In genomic region chr9:131588396-131588795, GRCh38 we compare ENCODE assay signal across 18 cellular contexts. TPM values are rescaled to one million over a fixed set of nuclear protein-coding genes. Genes with fewer than 3 reads are reported as not detected.
DNase-seq lines count a peak whose midpoint lies in the region; ATAC-seq and TF ChIP-seq lines count a peak whose summit lies in the region.
"Had no signal": no experiment of that assay in that cellular context is flagged by ENCODE, and none has a peak within 500 bp of the region (broad histone marks: within the 10 kb centered on the region; RNA-seq: fewer than 3 reads in every experiment).

No MANE protein-coding gene starts in this region.

- TF ChIP-seq CTCF in sigmoid colon (IDR thresholded peaks at IDR 0.05): no peak

- intact Hi-C loops in activated CD4-positive, alpha-beta memory T cell treated with anti-CD3 and anti-CD28 coated beads for 36 hours (cut with micrococcal nuclease): no loop called here
- intact Hi-C loops in sigmoid colon (cut with DNase I): no loop called here

- H3K36me3 ChIP-seq in BLaER1 (peaks cover 56% of the 10 kb centered on the region), sigmoid colon (peaks cover 20 to 71% (median 45%) of the 10 kb centered on the region in 4 donors)

- H3K9me3 ChIP-seq in BLaER1 (no peaks in the 10 kb centered on the region), sigmoid colon (no peaks in the 10 kb centered on the region)

- no peak overlapping the region for H3K4me3 Mint-ChIP-seq in activated CD4-positive, alpha-beta memory T cell treated with anti-CD3 and anti-CD28 coated beads, Interleukin-2, amount 10 ng/mL, durations not matched to agents 7 days and 5 days
- H3K4me3 Mint-ChIP-seq in activated CD4-positive, alpha-beta memory T cell treated with anti-CD3 and anti-CD28 coated beads for 36 hours: no peak overlapping the region
- H3K4me3 Mint-ChIP-seq in T-cell (no peak overlapping the region), memory B cell (no peak overlapping the region)

- no peak for DNase-seq in activated CD4-positive, alpha-beta memory T cell treated with anti-CD3 and anti-CD28 coated beads, Interleukin-2, amount 10 ng/mL, durations not matched to agents 7 days and 5 days
- no peak for DNase-seq in activated CD4-positive, alpha-beta memory T cell treated with anti-CD3 and anti-CD28 coated beads for 36 hours
- DNase-seq in T-cell (no peak), memory B cell (ENCODE audit: low spot score in 2 of 2) (no peak), sigmoid colon (no peak), substantia nigra (lab: John Stamatoyannopoulos, UW) (no peak)
- DNase-seq: GF-D8, GOT3, NCI-H1092, NCI-H1694, NCI-H510A treated with DMSO at 0.1 percent for 48 hours, PC-9 had no signal

- peaks cover 61% of the 10 kb centered on the region for H3K36me3 Mint-ChIP-seq in activated CD4-positive, alpha-beta memory T cell treated with anti-CD3 and anti-CD28 coated beads, Interleukin-2, amount 10 ng/mL, durations not matched to agents 7 days and 5 days (ENCODE audit: low read depth)
- peaks cover 30% of the 10 kb centered on the region for H3K36me3 Mint-ChIP-seq in activated CD4-positive, alpha-beta memory T cell treated with anti-CD3 and anti-CD28 coated beads for 36 hours
- H3K36me3 Mint-ChIP-seq in T-cell (peaks cover 26% of the 10 kb centered on the region), memory B cell (peaks cover 38% of the 10 kb centered on the region)

- H3K9me3 Mint-ChIP-seq in activated CD4-positive, alpha-beta memory T cell treated with anti-CD3 and anti-CD28 coated beads, Interleukin-2, amount 10 ng/mL, durations not matched to agents 7 days and 5 days: no peaks in the 10 kb centered on the region
- H3K9me3 Mint-ChIP-seq in activated CD4-positive, alpha-beta memory T cell treated with anti-CD3 and anti-CD28 coated beads for 36 hours: no peaks in the 10 kb centered on the region
- no peaks in the 10 kb centered on the region for H3K9me3 Mint-ChIP-seq in T-cell
- H3K9me3 Mint-ChIP-seq in memory B cell: no peaks in the 10 kb centered on the region

- no peak overlapping the region for H3K4me2 ChIP-seq in BLaER1
- H3K4me2 ChIP-seq: KMS-11, PC-9 had no signal

- H3K4me1 ChIP-seq in BLaER1 (peaks cover 91% of the 10 kb centered on the region), sigmoid colon (no peaks in the 10 kb centered on the region)

- no peak for TF ChIP-seq POLR2A in sigmoid colon (IDR thresholded peaks at IDR 0.05)

- TF ChIP-seq EP300 in sigmoid colon (IDR thresholded peaks at IDR 0.05): no peak

- H3K27me3 ChIP-seq in BLaER1: no peaks in the 10 kb centered on the region
- no peaks in the 10 kb centered on the region for H3K27me3 ChIP-seq in sigmoid colon

- H3K9ac ChIP-seq in BLaER1: no peak overlapping the region
- H3K9ac ChIP-seq: KMS-11 had no signal

- H3K4me3 ChIP-seq in BLaER1: no peak overlapping the region
- no peak overlapping the region for H3K4me3 ChIP-seq in sigmoid colon
- H3K4me3 ChIP-seq: PC-9 had no signal

- H3K27ac ChIP-seq in BLaER1: 0 out of 2 replicates have a peak overlapping the region, but pooled peaks have one; percentile 13
- no peak overlapping the region for H3K27ac ChIP-seq in sigmoid colon
- no peak overlapping the region for H3K27ac ChIP-seq in substantia nigra (ENCODE audit: low read depth, low read length, poor library complexity, severe bottlenecking)
- H3K27ac ChIP-seq: KMS-11, PC-9 had no signal

- CTCF ChIA-PET in activated CD4-positive, alpha-beta memory T cell treated with anti-CD3 and anti-CD28 coated beads, Interleukin-2, amount 10 ng/mL, durations not matched to agents 7 days and 5 days (lab: Charles Lee): interaction anchor here (4.2 kb wide), 1 partner anchor 154 kb away, joined by 77 read pairs; the partner anchor contains the start of gene RAPGEF1
- CTCF ChIA-PET in activated CD4-positive, alpha-beta memory T cell treated with anti-CD3 and anti-CD28 coated beads for 36 hours (lab: Charles Lee): interaction anchor here (7.3 kb wide), 1 partner anchor 151 kb away, joined by 65 read pairs; the partner anchor contains the start of gene RAPGEF1
- CTCF ChIA-PET in T-cell (lab: Charles Lee): interaction anchor here in 1 of 2 donors (0.6 kb wide), 1 partner anchor 14 kb away, joined by 3 read pairs; no protein-coding TSS in a partner anchor

- no peaks in the 10 kb centered on the region for H3K27me3 Mint-ChIP-seq in activated CD4-positive, alpha-beta memory T cell treated with anti-CD3 and anti-CD28 coated beads, Interleukin-2, amount 10 ng/mL, durations not matched to agents 7 days and 5 days
- H3K27me3 Mint-ChIP-seq in activated CD4-positive, alpha-beta memory T cell treated with anti-CD3 and anti-CD28 coated beads for 36 hours: no peaks in the 10 kb centered on the region
- H3K27me3 Mint-ChIP-seq in T-cell (no peaks in the 10 kb centered on the region), memory B cell (no peaks in the 10 kb centered on the region)

- H3K4me1 Mint-ChIP-seq in activated CD4-positive, alpha-beta memory T cell treated with anti-CD3 and anti-CD28 coated beads, Interleukin-2, amount 10 ng/mL, durations not matched to agents 7 days and 5 days: peaks cover 60% of the 10 kb centered on the region
- H3K4me1 Mint-ChIP-seq in activated CD4-positive, alpha-beta memory T cell treated with anti-CD3 and anti-CD28 coated beads for 36 hours (ENCODE audit: low read depth): peaks cover 45% of the 10 kb centered on the region
- peaks cover 50 to 70% (median 50%) of the 10 kb centered on the region in 3 donors for H3K4me1 Mint-ChIP-seq in T-cell
- H3K4me1 Mint-ChIP-seq in memory B cell: peaks cover 25% of the 10 kb centered on the region

- WGBS in sigmoid colon, 2 donors: 96 to 97% methylated on average over 9 of the region's 9 CpGs

- no peak for ATAC-seq in T-cell (replicated peaks in 1 of 4)
- no peak for ATAC-seq in memory B cell (ENCODE audit: low read depth)
- ATAC-seq in GM19463 (IDR thresholded peaks at IDR 0.05; ENCODE audit: unreplicated experiment): no peak

- POLR2A ChIA-PET in activated CD4-positive, alpha-beta memory T cell treated with anti-CD3 and anti-CD28 coated beads, Interleukin-2, amount 10 ng/mL, durations not matched to agents 7 days and 5 days (lab: Charles Lee): no interaction called here
- POLR2A ChIA-PET in activated CD4-positive, alpha-beta memory T cell treated with anti-CD3 and anti-CD28 coated beads for 36 hours (lab: Charles Lee): no interaction called here
- POLR2A ChIA-PET in T-cell (lab: Charles Lee): interaction anchor here in 1 of 2 donors (0.6 kb wide), 1 partner anchor 765 kb away, joined by 4 read pairs; no protein-coding TSS in a partner anchor

- H4K20me1 ChIP-seq in BLaER1: peaks cover 87% of the 10 kb centered on the region

- H3K27ac Mint-ChIP-seq in activated CD4-positive, alpha-beta memory T cell treated with anti-CD3 and anti-CD28 coated beads, Interleukin-2, amount 10 ng/mL, durations not matched to agents 7 days and 5 days: peak overlapping the region; percentile 14
- no peak overlapping the region for H3K27ac Mint-ChIP-seq in activated CD4-positive, alpha-beta memory T cell treated with anti-CD3 and anti-CD28 coated beads for 36 hours
- peak overlapping the region; percentile 39 for H3K27ac Mint-ChIP-seq in T-cell
- H3K27ac Mint-ChIP-seq in memory B cell: peak overlapping the region; percentile 80

RNA-seq across cellular contexts. Expression of gene PRRT1B, which starts 43.1 kb away (rescaled TPM):
- not detected for total RNA-seq in activated CD4-positive, alpha-beta memory T cell treated with anti-CD3 and anti-CD28 coated beads, Interleukin-2, amount 10 ng/mL, durations not matched to agents 7 days and 5 days
- total RNA-seq in activated CD4-positive, alpha-beta memory T cell treated with anti-CD3 and anti-CD28 coated beads for 36 hours: not detected
- total RNA-seq in T-cell: not detected
- total RNA-seq in sigmoid colon: not detected
- polyA plus RNA-seq in sigmoid colon: 1 to 10 TPM in 2 of 3 donors, under 1 TPM in 1; 0.45 to 3.6 (median 1.4) TPM
- total RNA-seq: A172, M059J, PC-9 had no signal
- polyA plus RNA-seq: BJ had no signal

RNA-seq across cellular contexts. Expression of gene UCK1, which starts 57.3 kb away (rescaled TPM):
- 10 to 100 TPM; 23.8 to 24.6 TPM for total RNA-seq in activated CD4-positive, alpha-beta memory T cell treated with anti-CD3 and anti-CD28 coated beads, Interleukin-2, amount 10 ng/mL, durations not matched to agents 7 days and 5 days
- 10 to 100 TPM; 15.7 to 18.6 TPM for total RNA-seq in activated CD4-positive, alpha-beta memory T cell treated with anti-CD3 and anti-CD28 coated beads for 36 hours
- total RNA-seq in T-cell: 10 to 100 TPM; 20.0 to 34.7 (median 32.0) TPM
- 10 to 100 TPM; 35.7 to 67.5 (median 52.0) TPM for total RNA-seq in sigmoid colon
- polyA plus RNA-seq in sigmoid colon: 10 to 100 TPM; 20.8 to 30.1 (median 28.2) TPM
